ENCODE assay signal across 8 cellular contexts in the genomic region with DNA sequence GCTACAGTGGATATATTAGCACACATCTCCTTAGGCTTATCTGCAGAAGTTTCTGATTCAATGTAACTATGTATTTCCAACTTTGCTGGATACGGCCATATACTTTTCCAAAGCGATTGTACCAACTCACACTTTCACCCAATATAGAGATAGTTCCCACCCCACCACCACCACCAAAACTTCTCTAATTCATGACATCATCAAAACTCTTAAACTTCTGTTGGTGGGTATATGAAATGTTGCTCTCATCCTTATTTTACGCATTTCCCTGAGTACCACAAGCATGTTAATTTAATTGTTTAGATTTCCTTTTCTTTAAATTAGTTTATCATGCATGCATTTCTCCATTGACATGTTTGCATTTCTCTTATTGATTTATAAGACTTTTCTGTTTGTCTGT.
"Had no signal": no experiment of that assay in that cellular context is flagged by ENCODE, and none has a peak within 500 bp of the region (broad histone marks: within the 10 kb centered on the region; RNA-seq: fewer than 3 reads in every experiment).

No MANE protein-coding gene starts in this region.

- H3K27ac ChIP-seq: HL-60, KMS-11 had no signal

- H3K9ac ChIP-seq: KMS-11 had no signal

- DNase-seq: IMR-90, Karpas-422, KBM-7, KG1 had no signal

- ATAC-seq: K562 had no signal

- H3K4me3 ChIP-seq: K562 had no signal

- FAIRE-seq: HTR-8/SVneo, K562 had no signal

- H3K4me2 ChIP-seq: KMS-11 had no signal
